Comparison of ENCODE assay signal across 8 cellular contexts in genomic region chr1:32965251-32965643, GRCh38. TPM values are rescaled to one million over a fixed set of nuclear protein-coding genes. Genes with fewer than 3 reads are reported as not detected.
DNase-seq lines count a peak whose midpoint lies in the region; TF ChIP-seq lines count a peak whose summit lies in the region.

No MANE protein-coding gene starts in this region.

- peaks cover 10% of the 10 kb centered on the region for H3K9me3 Mint-ChIP-seq in activated CD4-positive, alpha-beta T cell treated with anti-CD3 and anti-CD28 coated beads, Interleukin-2, amount 10 ng/mL, durations not matched to agents 24 days and 14 days
- no peaks in the 10 kb centered on the region for H3K9me3 Mint-ChIP-seq in activated T-helper 2 cell treated with anti-CD3 and anti-CD28 coated beads, Interferon-gamma antibody, Interleukin-2, Interleukin-4, amounts not matched to agents 10 μg/mL and 5 μg/mL and 100 μg/mL, durations not matched to agents 14 hours and 24 hours and 36 hours

- DNase-seq in activated CD4-positive, alpha-beta T cell treated with anti-CD3 and anti-CD28 coated beads, Interleukin-2, amount 10 ng/mL, durations not matched to agents 24 days and 14 days: no peak
- no peak for DNase-seq in activated CD4-positive, alpha-beta T cell treated with anti-CD3 and anti-CD28 coated beads, Interleukin-2, amount 50 U/mL, for 1 hour
- DNase-seq in activated T-helper 2 cell treated with anti-CD3 and anti-CD28 coated beads, Interferon-gamma antibody, Interleukin-2, Interleukin-4, amounts not matched to agents 10 μg/mL and 5 μg/mL and 100 μg/mL, durations not matched to agents 14 hours and 24 hours and 36 hours (ENCODE audit: low spot score): no peak
- DNase-seq in kidney epithelial cell (ENCODE audit: low read depth) (no peak), testis (no peak), KG1 (lab: John Stamatoyannopoulos, UW) (no peak), DMS79 (lab: John Stamatoyannopoulos, UW) (no peak), 8988T (no peak)

- no peak for TF ChIP-seq CTCF in kidney epithelial cell (IDR thresholded peaks at IDR 0.05; ENCODE audit: insufficient read depth, low read length, poor library complexity, severe bottlenecking)
- no peak for TF ChIP-seq CTCF in testis (IDR thresholded peaks at IDR 0.05)

- H3K27ac Mint-ChIP-seq in activated CD4-positive, alpha-beta T cell treated with anti-CD3 and anti-CD28 coated beads, Interleukin-2, amount 10 ng/mL, durations not matched to agents 24 days and 14 days: peak overlapping the region; percentile 87
- H3K27ac Mint-ChIP-seq in activated T-helper 2 cell treated with anti-CD3 and anti-CD28 coated beads, Interferon-gamma antibody, Interleukin-2, Interleukin-4, amounts not matched to agents 10 μg/mL and 5 μg/mL and 100 μg/mL, durations not matched to agents 14 hours and 24 hours and 36 hours: peak overlapping the region; percentile 74

- no peaks in the 10 kb centered on the region for H3K36me3 ChIP-seq in kidney epithelial cell (ENCODE audit: control insufficient read depth, insufficient read depth, low read length)
- no peaks in the 10 kb centered on the region for H3K36me3 ChIP-seq in testis (ENCODE audit: low read depth, missing control alignments)

- peak overlapping the region; percentile 87 for H3K4me3 Mint-ChIP-seq in activated CD4-positive, alpha-beta T cell treated with anti-CD3 and anti-CD28 coated beads, Interleukin-2, amount 10 ng/mL, durations not matched to agents 24 days and 14 days
- H3K4me3 Mint-ChIP-seq in activated T-helper 2 cell treated with anti-CD3 and anti-CD28 coated beads, Interferon-gamma antibody, Interleukin-2, Interleukin-4, amounts not matched to agents 10 μg/mL and 5 μg/mL and 100 μg/mL, durations not matched to agents 14 hours and 24 hours and 36 hours (ENCODE audit: low read depth): peak overlapping the region; percentile 76

- H3K27ac ChIP-seq in testis: peak overlapping the region; percentile 66 to 92

- H3K27me3 Mint-ChIP-seq in activated CD4-positive, alpha-beta T cell treated with anti-CD3 and anti-CD28 coated beads, Interleukin-2, amount 10 ng/mL, durations not matched to agents 24 days and 14 days: no peaks in the 10 kb centered on the region
- H3K27me3 Mint-ChIP-seq in activated T-helper 2 cell treated with anti-CD3 and anti-CD28 coated beads, Interferon-gamma antibody, Interleukin-2, Interleukin-4, amounts not matched to agents 10 μg/mL and 5 μg/mL and 100 μg/mL, durations not matched to agents 14 hours and 24 hours and 36 hours (ENCODE audit: low read depth): no peaks in the 10 kb centered on the region

- no peaks in the 10 kb centered on the region for H3K27me3 ChIP-seq in kidney epithelial cell (ENCODE audit: control insufficient read depth, insufficient read depth, low read length)
- H3K27me3 ChIP-seq in testis: no peaks in the 10 kb centered on the region

- TF ChIP-seq POLR2A in testis (IDR thresholded peaks at IDR 0.05): no peak

- peak overlapping the region; percentile 93 for H3K4me3 ChIP-seq in kidney epithelial cell (ENCODE audit: low read depth, low read length)
- peak overlapping the region; percentile 80 to 87 for H3K4me3 ChIP-seq in testis

- intact Hi-C loops in activated CD4-positive, alpha-beta T cell treated with anti-CD3 and anti-CD28 coated beads, Interleukin-2, amount 10 ng/mL, durations not matched to agents 24 days and 14 days (cut with micrococcal nuclease): loop anchor here (2.0 kb wide), 1 partner anchor 28 kb away; no protein-coding TSS in a partner anchor
- intact Hi-C loops in activated T-helper 2 cell treated with anti-CD3 and anti-CD28 coated beads, Interferon-gamma antibody, Interleukin-2, Interleukin-4, amounts not matched to agents 10 μg/mL and 5 μg/mL and 100 μg/mL, durations not matched to agents 14 hours and 24 hours and 36 hours (cut with micrococcal nuclease): loop anchor here (2.0 kb wide), 1 partner anchor 60 kb away; no protein-coding TSS in a partner anchor
- intact Hi-C loops in testis (cut with DNase I; ENCODE audit: low total_unique reads): no loop called here

- peaks cover 57% of the 10 kb centered on the region for H3K4me1 Mint-ChIP-seq in activated CD4-positive, alpha-beta T cell treated with anti-CD3 and anti-CD28 coated beads, Interleukin-2, amount 10 ng/mL, durations not matched to agents 24 days and 14 days
- peaks cover 46% of the 10 kb centered on the region for H3K4me1 Mint-ChIP-seq in activated T-helper 2 cell treated with anti-CD3 and anti-CD28 coated beads, Interferon-gamma antibody, Interleukin-2, Interleukin-4, amounts not matched to agents 10 μg/mL and 5 μg/mL and 100 μg/mL, durations not matched to agents 14 hours and 24 hours and 36 hours (ENCODE audit: low read depth)

- peaks cover 15% of the 10 kb centered on the region for H3K36me3 Mint-ChIP-seq in activated CD4-positive, alpha-beta T cell treated with anti-CD3 and anti-CD28 coated beads, Interleukin-2, amount 10 ng/mL, durations not matched to agents 24 days and 14 days (ENCODE audit: low read depth)
- H3K36me3 Mint-ChIP-seq in activated T-helper 2 cell treated with anti-CD3 and anti-CD28 coated beads, Interferon-gamma antibody, Interleukin-2, Interleukin-4, amounts not matched to agents 10 μg/mL and 5 μg/mL and 100 μg/mL, durations not matched to agents 14 hours and 24 hours and 36 hours (ENCODE audit: low read depth): peaks cover 14% of the 10 kb centered on the region

- WGBS in testis, 2 donors: 24 to 27% methylated on average over 2 of the region's 2 CpGs

- H3K4me1 ChIP-seq in testis: peaks cover 28% of the 10 kb centered on the region

- no peaks in the 10 kb centered on the region for H3K9me3 ChIP-seq in testis

RNA-seq across cellular contexts. Expression of gene RNF19B, which starts 0.6 kb away (rescaled TPM):
- 44.5 and 46.8 TPM in 2 replicates for total RNA-seq in activated CD4-positive, alpha-beta T cell treated with anti-CD3 and anti-CD28 coated beads, Interleukin-2, amount 10 ng/mL, durations not matched to agents 24 days and 14 days
- 50.4 and 52.5 TPM in 2 replicates for total RNA-seq in activated T-helper 2 cell treated with anti-CD3 and anti-CD28 coated beads, Interferon-gamma antibody, Interleukin-2, Interleukin-4, amounts not matched to agents 10 μg/mL and 5 μg/mL and 100 μg/mL, durations not matched to agents 14 hours and 24 hours and 36 hours
- total RNA-seq in kidney epithelial cell (32.8 and 33.7 TPM in 2 replicates), testis (100 to 1,000 TPM; 140 to 141 TPM)
- polyA plus RNA-seq in testis (ENCODE audit: insufficient read depth, low read depth, low replicate concordance): 225 TPM
